24 cellular contexts compared by ENCODE assay signal in the genomic region with DNA sequence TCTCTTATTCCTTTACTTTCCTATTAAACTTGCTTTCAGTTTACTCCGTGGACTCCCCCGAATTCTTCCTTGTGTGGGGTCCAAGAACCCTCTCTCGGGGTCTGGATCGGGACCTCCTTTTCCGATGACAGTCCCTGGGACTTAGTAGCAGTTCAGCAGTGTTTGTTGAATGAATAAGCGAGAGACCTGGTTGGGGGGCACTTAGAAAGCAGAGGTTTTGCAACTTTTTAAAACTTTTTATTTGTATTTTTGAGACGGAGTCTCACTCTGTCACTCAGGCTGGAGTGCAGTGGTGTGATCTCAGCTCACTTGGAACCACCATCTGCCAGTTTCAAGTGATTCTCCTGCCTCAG. TPM values are rescaled to one million over a fixed set of nuclear protein-coding genes. Genes with fewer than 3 reads are reported as not detected.
DNase-seq lines count a peak whose midpoint lies in the region; ATAC-seq, FAIRE-seq and TF ChIP-seq lines count a peak whose summit lies in the region.
"Had no signal": no experiment of that assay in that cellular context is flagged by ENCODE, and none has a peak within 500 bp of the region (broad histone marks: within the 10 kb centered on the region; RNA-seq: fewer than 3 reads in every experiment).

No MANE protein-coding gene starts in this region.

- no peaks in the 10 kb centered on the region for H3K36me3 Mint-ChIP-seq in nephron (ENCODE audit: low read depth)
- H3K36me3 Mint-ChIP-seq in type B pancreatic cell: no peaks in the 10 kb centered on the region
- H3K36me3 Mint-ChIP-seq: CD8-positive, alpha-beta memory T cell had no signal

- H3K9me3 Mint-ChIP-seq in nephron (no peaks in the 10 kb centered on the region), type B pancreatic cell (no peaks in the 10 kb centered on the region)
- H3K9me3 Mint-ChIP-seq: CD8-positive, alpha-beta memory T cell; GM23338 had no signal

- no peak overlapping the region for H3K4me3 Mint-ChIP-seq in nephron
- peak overlapping the region; percentile 65 for H3K4me3 Mint-ChIP-seq in type B pancreatic cell
- H3K4me3 Mint-ChIP-seq: CD8-positive, alpha-beta memory T cell; GM23338 had no signal

- ATAC-seq in HepG2 (no peak), right lobe of liver (no peak), GM21825 (IDR thresholded peaks at IDR 0.05; ENCODE audit: unreplicated experiment) (no peak)

- CTCF ChIA-PET in HepG2 (lab: Yijun Ruan, JAX; ENCODE audit: low intra/inter-chr PET ratio, low total read pairs): no interaction called here

- no peak overlapping the region for H2AFZ ChIP-seq in HepG2 (ENCODE audit: low read length)
- H2AFZ ChIP-seq: GM23338 had no signal

- DNase-seq in HepG2 (ENCODE audit: low spot score) (no peak), right lobe of liver (no peak), caudate nucleus (lab: John Stamatoyannopoulos, UW) (no peak), type B pancreatic cell (ENCODE audit: extremely low spot score, unreplicated experiment) (no peak), GM13977 (ENCODE audit: low spot score) (no peak), DMS153 (lab: John Stamatoyannopoulos, UW) (no peak)
- DNase-seq: CD8-positive, alpha-beta memory T cell; DMS53; GF-D8; Kasumi-1; NCI-H1694; NCI-H2081; NCI-H2171; NCI-H345; NCI-H524 treated with DMSO at 0.1 percent for 48 hours had no signal

- no peaks in the 10 kb centered on the region for H3K27me3 Mint-ChIP-seq in nephron (ENCODE audit: low read depth)
- no peaks in the 10 kb centered on the region for H3K27me3 Mint-ChIP-seq in type B pancreatic cell

- H3K36me3 ChIP-seq in HepG2 (replicated peaks in 1 of 2; ENCODE audit: control insufficient read depth in 1 of 2, insufficient read depth in 2 of 2, low read length in 2 of 2) (no peaks in the 10 kb centered on the region), right lobe of liver (no peaks in the 10 kb centered on the region)
- H3K36me3 ChIP-seq: HAP-1 had no signal

- H3K4me1 ChIP-seq in HepG2 (ENCODE audit: insufficient read depth, low read length) (peaks cover 53% of the 10 kb centered on the region), right lobe of liver (no peaks in the 10 kb centered on the region)

- FAIRE-seq in HepG2 (lab: Jason Lieb, UNC): no peak
- FAIRE-seq: HTR-8/SVneo, RCC 7860 had no signal

- peaks cover 12% of the 10 kb centered on the region for H3K79me2 ChIP-seq in HepG2 (ENCODE audit: insufficient read depth, low read length)

- no peak for TF ChIP-seq CTCF in HepG2 (CRISPR knock-in tag; IDR thresholded peaks at IDR 0.05)
- TF ChIP-seq CTCF in right lobe of liver (IDR thresholded peaks at IDR 0.05): no peak
- no peak for TF ChIP-seq CTCF in nephron (IDR thresholded peaks at IDR 0.05; ENCODE audit: unreplicated experiment in 3 of 3)
- no peak for TF ChIP-seq CTCF in type B pancreatic cell (conservative IDR thresholded peaks at IDR 0.05)
- no peak for TF ChIP-seq CTCF in GM13977 (IDR thresholded peaks at IDR 0.05; ENCODE audit: extremely low read depth, insufficient read depth, missing control alignments)

- TF ChIP-seq POLR2A in HepG2 (IDR thresholded peaks at IDR 0.05; ENCODE audit: insufficient read depth in 1 of 2, low read depth in 2 of 2, low read length in 2 of 2): no peak
- no peak for TF ChIP-seq POLR2A in right lobe of liver (IDR thresholded peaks at IDR 0.05)

- intact Hi-C loops in HepG2 (cut with micrococcal nuclease; ENCODE audit: unreplicated experiment) (no loop called here), right lobe of liver (cut with DNase I) (no loop called here)

- POLR2A ChIA-PET in HepG2 (lab: Yijun Ruan, JAX): interaction anchor here (1.1 to 1.9 kb wide), 6 partner anchors 8 to 21 kb away, joined by 3 to 11 read pairs (median 4); no protein-coding TSS in a partner anchor

- H3K9me3 ChIP-seq in HepG2 (ENCODE audit: low read length) (no peaks in the 10 kb centered on the region), right lobe of liver (no peaks in the 10 kb centered on the region)
- H3K9me3 ChIP-seq: HAP-1 had no signal

- no peaks in the 10 kb centered on the region; a peak in 1 of 5 replicates for H3K27me3 ChIP-seq in HepG2 (ENCODE audit: control insufficient read depth in 1 of 2, insufficient read depth in 2 of 2, low read length in 2 of 2)
- no peaks in the 10 kb centered on the region for H3K27me3 ChIP-seq in right lobe of liver

- 96% methylated on average over 7 of the region's 7 CpGs for WGBS in HepG2 (ENCODE audit: low lambda C conversion rate)
- WGBS in right lobe of liver (ENCODE audit: insufficient coverage, low coverage, low lambda C conversion rate, missing lambda C conversion rate): 86% methylated on average over 7 of the region's 7 CpGs

- in situ Hi-C loops in HepG2 (cut with HindIII; ENCODE audit: extremely low pct_ligation_motif_present, low pct_unique_long_range_greater_than_20kb) (no loop called here), GM13977 (cut with MboI; ENCODE audit: low pct_unique_long_range_greater_than_20kb, low sequenced_read_pairs, unreplicated experiment) (no loop called here)

- BruUV-seq in HepG2 (replicated peaks; lab: Mats Ljungman, UMichigan): no TSS peak

- no peak overlapping the region for H3K9ac ChIP-seq in HepG2 (ENCODE audit: insufficient read depth, low read depth, low read length)

- H3K4me3 ChIP-seq in HepG2 (replicated peaks in 1 of 3; ENCODE audit: insufficient read depth in 1 of 3, low read depth in 2 of 3, low read length in 3 of 3) (no peak overlapping the region), right lobe of liver (no peak overlapping the region)
- H3K4me3 ChIP-seq: GM23338, HAP-1 had no signal

- H3K4me1 Mint-ChIP-seq in nephron: peaks cover 7% of the 10 kb centered on the region
- peaks cover 15% of the 10 kb centered on the region for H3K4me1 Mint-ChIP-seq in type B pancreatic cell (ENCODE audit: unreplicated experiment)

- H3K27ac Mint-ChIP-seq in nephron (peak overlapping the region; percentile 15 to 55 (median 47)), type B pancreatic cell (peak overlapping the region; percentile 72)
- H3K27ac Mint-ChIP-seq: CD8-positive, alpha-beta memory T cell; GM23338 had no signal

- TF ChIP-seq RAD21 in HepG2 (CRISPR knock-in tag; IDR thresholded peaks at IDR 0.05): no peak

- no peak overlapping the region for H3K27ac ChIP-seq in HepG2 (ENCODE audit: extremely low read length, insufficient read depth, low read length)
- H3K27ac ChIP-seq in right lobe of liver: no peak overlapping the region
- H3K27ac ChIP-seq in caudate nucleus (ENCODE audit: low read depth, low read length): peak overlapping the region; percentile 36
- H3K27ac ChIP-seq: 22Rv1, C4-2B had no signal

- H3K4me2 ChIP-seq in HepG2 (ENCODE audit: low read depth, low read length): no peak overlapping the region

- H4K20me1 ChIP-seq in HepG2 (ENCODE audit: insufficient read depth, low read length): no peaks in the 10 kb centered on the region

- TF ChIP-seq EP300 in HepG2 (IDR thresholded peaks at IDR 0.05; ENCODE audit: low read depth in 2 of 2, low read length in 2 of 2) (no peak), HepG2 (CRISPR knock-in tag; IDR thresholded peaks at IDR 0.05; ENCODE audit: borderline replicate concordance) (no peak)

RNA-seq across cellular contexts. Expression of a gene that starts 2.1 kb away (rescaled TPM):
- total RNA-seq in HepG2 (2016; rRNA removed; fragmentation: Illumina TruSeq; extraction: Trizol) (28.3 and 30.1 TPM in 2 replicates), right lobe of liver (under 1 TPM; 0.19 to 0.89 (median 0.35) TPM), type B pancreatic cell (ENCODE audit: low replicate concordance) (7.6 and 11.1 TPM in 2 replicates)
- 5.3 and 5.6 TPM in 2 replicates for total RNA-seq in HepG2 (2016; cell fraction: cytosol; rRNA removed; fragmentation: Illumina TruSeq; extraction: Trizol; ENCODE audit: low read depth)
- total RNA-seq in HepG2 (2016; cell fraction: insoluble cytoplasmic fraction; rRNA removed; fragmentation: Illumina TruSeq; extraction: Trizol): 28.5 and 29.3 TPM in 2 replicates
- total RNA-seq in HepG2 (2016; cell fraction: membrane; rRNA removed; fragmentation: Illumina TruSeq; extraction: Trizol): 16.0 and 16.3 TPM in 2 replicates
- 18.0 and 19.5 TPM in 2 replicates for total RNA-seq in HepG2 (2016; cell fraction: nucleus; rRNA removed; fragmentation: Illumina TruSeq; extraction: Trizol)
- 12.1 and 13.2 TPM in 2 replicates for polyA plus RNA-seq in HepG2 (2011; rRNA removed)
- polyA plus RNA-seq in HepG2 (2011; cell fraction: cytosol; rRNA removed): 13.0 and 16.9 TPM in 2 replicates
- 27.8 and 28.7 TPM in 2 replicates for polyA plus RNA-seq in HepG2 (2011; cell fraction: nucleus; rRNA removed)
- 7.1 and 8.2 TPM in 2 replicates for polyA plus RNA-seq in HepG2 (2012)
- 5.0 TPM in 2 replicates for polyA plus RNA-seq in HepG2 (2016; cell fraction: cytosol; fragmentation: Illumina TruSeq; extraction: Trizol; ENCODE audit: low read depth)
- polyA plus RNA-seq in HepG2 (2016; cell fraction: insoluble cytoplasmic fraction; fragmentation: Illumina TruSeq; extraction: Trizol; ENCODE audit: low read depth): 30.0 and 31.6 TPM in 2 replicates
- polyA plus RNA-seq in HepG2 (2016; cell fraction: membrane; fragmentation: Illumina TruSeq; extraction: Trizol; ENCODE audit: low read depth): 11.4 and 12.1 TPM in 2 replicates
- 45.0 and 48.7 TPM in 2 replicates for polyA plus RNA-seq in HepG2 (2016; cell fraction: nucleus; fragmentation: Illumina TruSeq; extraction: Trizol; ENCODE audit: insufficient read depth, low read depth)
- 9.7 TPM in 1 of 2 replicates, not detected in the other for polyA minus RNA-seq in HepG2 (2011; rRNA and poly(A)+ RNA removed; ENCODE audit: low replicate concordance)
- 5.6 and 6.6 TPM in 2 replicates for polyA minus RNA-seq in HepG2 (2011; cell fraction: cytosol; rRNA and poly(A)+ RNA removed)
- polyA minus RNA-seq in HepG2 (2011; cell fraction: nucleus; rRNA and poly(A)+ RNA removed): 2.6 and 3.6 TPM in 2 replicates
- total RNA-seq: CD8-positive, alpha-beta memory T cell; OCI-LY7 had no signal
- polyA plus RNA-seq: CD8-positive, alpha-beta memory T cell had no signal

RNA-seq across cellular contexts. Expression of a gene that starts 12.3 kb away (rescaled TPM):
- 25.1 and 57.5 TPM in 2 replicates for total RNA-seq in HepG2 (2016; rRNA removed; fragmentation: Illumina TruSeq; extraction: Trizol)
- total RNA-seq in HepG2 (2016; cell fraction: cytosol; rRNA removed; fragmentation: Illumina TruSeq; extraction: Trizol; ENCODE audit: low read depth): 4.5 and 4.7 TPM in 2 replicates
- total RNA-seq in HepG2 (2016; cell fraction: insoluble cytoplasmic fraction; rRNA removed; fragmentation: Illumina TruSeq; extraction: Trizol): 23.6 and 57.6 TPM in 2 replicates
- 12.5 and 16.0 TPM in 2 replicates for total RNA-seq in HepG2 (2016; cell fraction: membrane; rRNA removed; fragmentation: Illumina TruSeq; extraction: Trizol)
- total RNA-seq in HepG2 (2016; cell fraction: nucleus; rRNA removed; fragmentation: Illumina TruSeq; extraction: Trizol): 51.4 and 68.6 TPM in 2 replicates
- polyA plus RNA-seq in HepG2 (2011; rRNA removed): 40.9 and 61.3 TPM in 2 replicates
- 31.3 and 57.3 TPM in 2 replicates for polyA plus RNA-seq in HepG2 (2011; cell fraction: cytosol; rRNA removed)
- 80.8 and 81.7 TPM in 2 replicates for polyA plus RNA-seq in HepG2 (2011; cell fraction: nucleus; rRNA removed)
- polyA plus RNA-seq in HepG2 (2012): 28.6 and 31.7 TPM in 2 replicates
- polyA plus RNA-seq in HepG2 (2016; cell fraction: cytosol; fragmentation: Illumina TruSeq; extraction: Trizol; ENCODE audit: low read depth): 6.7 and 8.2 TPM in 2 replicates
- 32.1 and 34.9 TPM in 2 replicates for polyA plus RNA-seq in HepG2 (2016; cell fraction: insoluble cytoplasmic fraction; fragmentation: Illumina TruSeq; extraction: Trizol; ENCODE audit: low read depth)
- 16.7 and 17.0 TPM in 2 replicates for polyA plus RNA-seq in HepG2 (2016; cell fraction: membrane; fragmentation: Illumina TruSeq; extraction: Trizol; ENCODE audit: low read depth)
- 140 and 151 TPM in 2 replicates for polyA plus RNA-seq in HepG2 (2016; cell fraction: nucleus; fragmentation: Illumina TruSeq; extraction: Trizol; ENCODE audit: insufficient read depth, low read depth)
- polyA minus RNA-seq in HepG2 (2011; rRNA and poly(A)+ RNA removed; ENCODE audit: low replicate concordance): 0.05 and 92.8 TPM in 2 replicates
- 48.6 and 49.4 TPM in 2 replicates for polyA minus RNA-seq in HepG2 (2011; cell fraction: cytosol; rRNA and poly(A)+ RNA removed)
- 12.6 and 15.8 TPM in 2 replicates for polyA minus RNA-seq in HepG2 (2011; cell fraction: nucleus; rRNA and poly(A)+ RNA removed)
- total RNA-seq in right lobe of liver: 100 to 1,000 TPM in 1 of 6 experiments, 10 to 100 TPM in 5; 39.5 to 195 (median 78.7) TPM
- total RNA-seq in type B pancreatic cell (ENCODE audit: low replicate concordance): 44.5 and 49.9 TPM in 2 replicates
- total RNA-seq: OCI-LY7 had no signal
- polyA plus RNA-seq: CD8-positive, alpha-beta memory T cell had no signal

RNA-seq across cellular contexts. Expression of a gene that starts 16.1 kb away (rescaled TPM):
- 127 and 175 TPM in 2 replicates for total RNA-seq in HepG2 (2016; rRNA removed; fragmentation: Illumina TruSeq; extraction: Trizol)
- 95.7 and 120 TPM in 2 replicates for total RNA-seq in HepG2 (2016; cell fraction: cytosol; rRNA removed; fragmentation: Illumina TruSeq; extraction: Trizol; ENCODE audit: low read depth)
- 134 and 183 TPM in 2 replicates for total RNA-seq in HepG2 (2016; cell fraction: insoluble cytoplasmic fraction; rRNA removed; fragmentation: Illumina TruSeq; extraction: Trizol)
- 123 and 133 TPM in 2 replicates for total RNA-seq in HepG2 (2016; cell fraction: membrane; rRNA removed; fragmentation: Illumina TruSeq; extraction: Trizol)
- 46.7 and 58.9 TPM in 2 replicates for total RNA-seq in HepG2 (2016; cell fraction: nucleus; rRNA removed; fragmentation: Illumina TruSeq; extraction: Trizol)
- polyA plus RNA-seq in HepG2 (2011; rRNA removed): 59.0 and 59.2 TPM in 2 replicates
- polyA plus RNA-seq in HepG2 (2011; cell fraction: cytosol; rRNA removed): 66.2 and 67.4 TPM in 2 replicates
- polyA plus RNA-seq in HepG2 (2011; cell fraction: nucleus; rRNA removed): 66.3 and 68.1 TPM in 2 replicates
- polyA plus RNA-seq in HepG2 (2012): 76.2 and 77.0 TPM in 2 replicates
- polyA plus RNA-seq in HepG2 (2016; cell fraction: cytosol; fragmentation: Illumina TruSeq; extraction: Trizol; ENCODE audit: low read depth): 118 and 143 TPM in 2 replicates
- polyA plus RNA-seq in HepG2 (2016; cell fraction: insoluble cytoplasmic fraction; fragmentation: Illumina TruSeq; extraction: Trizol; ENCODE audit: low read depth): 188 and 207 TPM in 2 replicates
- 122 and 127 TPM in 2 replicates for polyA plus RNA-seq in HepG2 (2016; cell fraction: membrane; fragmentation: Illumina TruSeq; extraction: Trizol; ENCODE audit: low read depth)
- 127 and 138 TPM in 2 replicates for polyA plus RNA-seq in HepG2 (2016; cell fraction: nucleus; fragmentation: Illumina TruSeq; extraction: Trizol; ENCODE audit: insufficient read depth, low read depth)
- 58.2 and 96.6 TPM in 2 replicates for polyA minus RNA-seq in HepG2 (2011; rRNA and poly(A)+ RNA removed; ENCODE audit: low replicate concordance)
- polyA minus RNA-seq in HepG2 (2011; cell fraction: cytosol; rRNA and poly(A)+ RNA removed): 26.2 and 30.6 TPM in 2 replicates
- polyA minus RNA-seq in HepG2 (2011; cell fraction: nucleus; rRNA and poly(A)+ RNA removed): 29.2 and 39.5 TPM in 2 replicates
- total RNA-seq in right lobe of liver: 10 to 100 TPM; 44.1 to 91.2 (median 56.5) TPM
- total RNA-seq in type B pancreatic cell (ENCODE audit: low replicate concordance): 98.9 and 108 TPM in 2 replicates

RNA-seq across cellular contexts. Expression of a gene that starts 24.1 kb away (rescaled TPM):
- total RNA-seq in HepG2 (2016; rRNA removed; fragmentation: Illumina TruSeq; extraction: Trizol): 19.6 and 105 TPM in 2 replicates
- total RNA-seq in HepG2 (2016; cell fraction: cytosol; rRNA removed; fragmentation: Illumina TruSeq; extraction: Trizol; ENCODE audit: low read depth): 23.1 and 23.2 TPM in 2 replicates
- 18.4 and 112 TPM in 2 replicates for total RNA-seq in HepG2 (2016; cell fraction: insoluble cytoplasmic fraction; rRNA removed; fragmentation: Illumina TruSeq; extraction: Trizol)
- 21.7 and 25.3 TPM in 2 replicates for total RNA-seq in HepG2 (2016; cell fraction: membrane; rRNA removed; fragmentation: Illumina TruSeq; extraction: Trizol)
- total RNA-seq in HepG2 (2016; cell fraction: nucleus; rRNA removed; fragmentation: Illumina TruSeq; extraction: Trizol): 252 and 278 TPM in 2 replicates
- 340 and 452 TPM in 2 replicates for polyA plus RNA-seq in HepG2 (2011; rRNA removed)
- polyA plus RNA-seq in HepG2 (2011; cell fraction: cytosol; rRNA removed): 47.9 and 55.8 TPM in 2 replicates
- 3,874 and 4,178 TPM in 2 replicates for polyA plus RNA-seq in HepG2 (2011; cell fraction: nucleus; rRNA removed)
- polyA plus RNA-seq in HepG2 (2012): 208 and 270 TPM in 2 replicates
- 4.2 TPM in 2 replicates for polyA plus RNA-seq in HepG2 (2016; cell fraction: cytosol; fragmentation: Illumina TruSeq; extraction: Trizol; ENCODE audit: low read depth)
- polyA plus RNA-seq in HepG2 (2016; cell fraction: insoluble cytoplasmic fraction; fragmentation: Illumina TruSeq; extraction: Trizol; ENCODE audit: low read depth): 20.7 and 27.8 TPM in 2 replicates
- 9.4 TPM in 2 replicates for polyA plus RNA-seq in HepG2 (2016; cell fraction: membrane; fragmentation: Illumina TruSeq; extraction: Trizol; ENCODE audit: low read depth)
- 821 and 868 TPM in 2 replicates for polyA plus RNA-seq in HepG2 (2016; cell fraction: nucleus; fragmentation: Illumina TruSeq; extraction: Trizol; ENCODE audit: insufficient read depth, low read depth)
- polyA minus RNA-seq in HepG2 (2011; rRNA and poly(A)+ RNA removed; ENCODE audit: low replicate concordance): 74.3 and 99.2 TPM in 2 replicates
- 17.2 and 18.4 TPM in 2 replicates for polyA minus RNA-seq in HepG2 (2011; cell fraction: cytosol; rRNA and poly(A)+ RNA removed)
- 560 and 630 TPM in 2 replicates for polyA minus RNA-seq in HepG2 (2011; cell fraction: nucleus; rRNA and poly(A)+ RNA removed)
- total RNA-seq in right lobe of liver: 100 to 1,000 TPM in 4 of 6 experiments, 10 to 100 TPM in 2; 80.8 to 127 (median 101) TPM
- total RNA-seq in type B pancreatic cell (ENCODE audit: low replicate concordance): 194 and 298 TPM in 2 replicates

RNA-seq across cellular contexts. Expression of a gene that starts 26.3 kb away (rescaled TPM):
- total RNA-seq in HepG2 (2016; rRNA removed; fragmentation: Illumina TruSeq; extraction: Trizol) (3.2 and 4.7 TPM in 2 replicates), right lobe of liver (1 to 10 TPM in 4 of 6 experiments, under 1 TPM in 2; 0.74 to 3.1 (median 1.9) TPM), type B pancreatic cell (ENCODE audit: low replicate concordance) (1.8 and 2.4 TPM in 2 replicates)
- 2.4 and 4.7 TPM in 2 replicates for total RNA-seq in HepG2 (2016; cell fraction: cytosol; rRNA removed; fragmentation: Illumina TruSeq; extraction: Trizol; ENCODE audit: low read depth)
- total RNA-seq in HepG2 (2016; cell fraction: insoluble cytoplasmic fraction; rRNA removed; fragmentation: Illumina TruSeq; extraction: Trizol): 2.7 and 3.3 TPM in 2 replicates
- 5.4 and 8.1 TPM in 2 replicates for total RNA-seq in HepG2 (2016; cell fraction: membrane; rRNA removed; fragmentation: Illumina TruSeq; extraction: Trizol)
- total RNA-seq in HepG2 (2016; cell fraction: nucleus; rRNA removed; fragmentation: Illumina TruSeq; extraction: Trizol): 1.2 and 2.1 TPM in 2 replicates
- polyA plus RNA-seq in HepG2 (2011; rRNA removed): 2.4 and 3.5 TPM in 2 replicates
- 3.5 and 3.6 TPM in 2 replicates for polyA plus RNA-seq in HepG2 (2011; cell fraction: cytosol; rRNA removed)
- 1.7 and 1.9 TPM in 2 replicates for polyA plus RNA-seq in HepG2 (2011; cell fraction: nucleus; rRNA removed)
- 3.2 and 4.4 TPM in 2 replicates for polyA plus RNA-seq in HepG2 (2012)
- 5.2 and 8.6 TPM in 2 replicates for polyA plus RNA-seq in HepG2 (2016; cell fraction: cytosol; fragmentation: Illumina TruSeq; extraction: Trizol; ENCODE audit: low read depth)
- polyA plus RNA-seq in HepG2 (2016; cell fraction: insoluble cytoplasmic fraction; fragmentation: Illumina TruSeq; extraction: Trizol; ENCODE audit: low read depth): 4.6 and 4.8 TPM in 2 replicates
- polyA plus RNA-seq in HepG2 (2016; cell fraction: membrane; fragmentation: Illumina TruSeq; extraction: Trizol; ENCODE audit: low read depth): 8.3 TPM in 2 replicates
- 1.5 and 1.9 TPM in 2 replicates for polyA plus RNA-seq in HepG2 (2016; cell fraction: nucleus; fragmentation: Illumina TruSeq; extraction: Trizol; ENCODE audit: insufficient read depth, low read depth)
- polyA minus RNA-seq in HepG2 (2011; rRNA and poly(A)+ RNA removed; ENCODE audit: low replicate concordance): 0.96 TPM in 1 of 2 replicates, not detected in the other
- polyA minus RNA-seq in HepG2 (2011; cell fraction: cytosol; rRNA and poly(A)+ RNA removed): 0.97 and 2.1 TPM in 2 replicates
- 0.39 and 0.75 TPM in 2 replicates for polyA minus RNA-seq in HepG2 (2011; cell fraction: nucleus; rRNA and poly(A)+ RNA removed)
